Comparison of ENCODE assay signal across 18 cellular contexts in the genomic region with DNA sequence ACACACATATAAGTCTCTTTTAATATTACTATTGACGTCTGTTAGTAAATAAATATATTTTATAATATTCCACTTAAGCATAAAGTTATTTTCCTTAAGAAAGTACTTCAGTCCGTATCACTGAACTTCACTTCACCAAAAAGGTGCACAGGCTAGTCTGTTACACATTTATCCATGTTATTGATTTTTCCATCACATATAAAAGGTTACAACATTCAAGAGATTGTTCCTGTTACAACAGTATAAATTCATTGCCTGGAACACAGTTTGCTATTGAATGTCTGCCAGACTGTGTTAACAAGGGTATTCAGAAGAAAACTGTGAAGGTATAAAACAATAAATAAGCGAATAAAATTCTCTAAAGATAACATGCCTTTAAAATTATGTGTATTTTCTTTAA.
A peak's percentile ranks its signal among the peaks of the same experiment; 100 is the strongest.
DNase-seq lines count a peak whose midpoint lies in the region; FAIRE-seq and TF ChIP-seq lines count a peak whose summit lies in the region.
"Had no signal": no experiment of that assay in that cellular context is flagged by ENCODE, and none has a peak within 500 bp of the region (broad histone marks: within the 10 kb centered on the region; RNA-seq: fewer than 3 reads in every experiment).

No MANE protein-coding gene starts in this region.

- no peaks in the 10 kb centered on the region for H3K9me3 Mint-ChIP-seq in Calu3 (ENCODE audit: low read depth, unreplicated experiment)
- H3K9me3 Mint-ChIP-seq in CD8-positive, alpha-beta memory T cell: peaks cover 1 to 11% (median 7%) of the 10 kb centered on the region in 5 donors
- H3K9me3 Mint-ChIP-seq: GM23338 had no signal

- no peak overlapping the region for H3K27ac ChIP-seq in small intestine (ENCODE audit: low read depth in 1 of 2, low read length in 1 of 2)
- H3K27ac ChIP-seq in CD8-positive, alpha-beta memory T cell (ENCODE audit: low read depth, low read length): no peak overlapping the region
- H3K27ac ChIP-seq: 22Rv1, A549, C4-2B had no signal

- H3K4me3 ChIP-seq in small intestine (ENCODE audit: low read depth in 1 of 2, low read length in 2 of 2): no peak overlapping the region
- no peak overlapping the region for H3K4me3 ChIP-seq in CD8-positive, alpha-beta memory T cell (ENCODE audit: low read length)
- H3K4me3 ChIP-seq: A549, GM23338 had no signal

- no TSS peak for BruUV-seq in Calu3 (replicated peaks; lab: Mats Ljungman, UMichigan)

- POLR2A ChIA-PET in CD8-positive, alpha-beta memory T cell (lab: Charles Lee): no interaction called here

- H3K4me3 Mint-ChIP-seq in Calu3 (ENCODE audit: low read depth, unreplicated experiment): no peak overlapping the region
- no peak overlapping the region for H3K4me3 Mint-ChIP-seq in CD8-positive, alpha-beta memory T cell
- H3K4me3 Mint-ChIP-seq: CD4-positive, alpha-beta T cell; GM23338; HFFc6; IgD-negative memory B cell had no signal

- H3K4me1 ChIP-seq in small intestine (ENCODE audit: control insufficient read depth in 2 of 2, insufficient read depth in 1 of 2, low read depth in 1 of 2, low read length in 1 of 2): no peaks in the 10 kb centered on the region
- no peaks in the 10 kb centered on the region for H3K4me1 ChIP-seq in CD8-positive, alpha-beta memory T cell (ENCODE audit: insufficient read depth, low read length)
- H3K4me1 ChIP-seq: A549 had no signal

- no peaks in the 10 kb centered on the region for H3K27me3 Mint-ChIP-seq in Calu3 (ENCODE audit: unreplicated experiment)
- H3K27me3 Mint-ChIP-seq in CD8-positive, alpha-beta memory T cell: no peaks in the 10 kb centered on the region
- H3K27me3 Mint-ChIP-seq: CD4-positive, alpha-beta T cell; IgD-negative memory B cell had no signal

- WGBS in small intestine, 3 donors: 15 to 49% (median 22%) methylated on average over 3 of the region's 3 CpGs

- no peaks in the 10 kb centered on the region for H3K27me3 ChIP-seq in small intestine (ENCODE audit: control insufficient read depth in 2 of 2, insufficient read depth in 2 of 2, low read length in 2 of 2)
- H3K27me3 ChIP-seq in CD8-positive, alpha-beta memory T cell (ENCODE audit: insufficient read depth, low read length, poor library complexity, severe bottlenecking): no peaks in the 10 kb centered on the region

- H3K4me1 Mint-ChIP-seq in Calu3 (ENCODE audit: low read depth, unreplicated experiment): peaks cover 26% of the 10 kb centered on the region
- no peaks in the 10 kb centered on the region for H3K4me1 Mint-ChIP-seq in CD8-positive, alpha-beta memory T cell
- H3K4me1 Mint-ChIP-seq: GM23338, IgD-negative memory B cell had no signal

- peak; percentile 82 for FAIRE-seq in islet of Langerhans (lab: Jason Lieb, UNC)
- no peak for FAIRE-seq in small intestine (lab: Jason Lieb, UNC)
- FAIRE-seq: A549, HTR-8/SVneo had no signal

- no peaks in the 10 kb centered on the region for H3K9me3 ChIP-seq in small intestine (ENCODE audit: control insufficient read depth, low read depth)
- H3K9me3 ChIP-seq in CD8-positive, alpha-beta memory T cell (ENCODE audit: low read length): no peaks in the 10 kb centered on the region
- H3K9me3 ChIP-seq: A549 had no signal

- no peak for TF ChIP-seq CTCF in Calu3 (IDR thresholded peaks at IDR 0.05; ENCODE audit: unreplicated experiment)

- peak; percentile 2 for DNase-seq in NCI-H1092 treated with DMSO at 0.1 percent for 48 hours (lab: John Stamatoyannopoulos, UW)
- no peak for DNase-seq in NCI-H1092 (lab: John Stamatoyannopoulos, UW)
- no peak for DNase-seq in Calu3
- peak; percentile 16 for DNase-seq in small intestine
- no peak for DNase-seq in CD8-positive, alpha-beta memory T cell
- DNase-seq in activated CD4-positive, alpha-beta T cell treated with anti-CD3 and anti-CD28 coated beads, Interleukin-2, amount 50 U/mL, for 4 hours: no peak
- DNase-seq: AML-193; CD4-positive, alpha-beta T cell; DMS79 treated with DMSO at 0.1 percent for 48 hours; GF-D8; HFFc6 had no signal

- CTCF ChIA-PET in Calu3 (lab: Charles Lee): no interaction called here
- CTCF ChIA-PET in CD8-positive, alpha-beta memory T cell (lab: Charles Lee): no interaction called here

- H3K36me3 Mint-ChIP-seq in Calu3 (ENCODE audit: insufficient read depth, unreplicated experiment): no peaks in the 10 kb centered on the region
- no peaks in the 10 kb centered on the region for H3K36me3 Mint-ChIP-seq in CD8-positive, alpha-beta memory T cell
- H3K36me3 Mint-ChIP-seq: IgD-negative memory B cell had no signal

- no peaks in the 10 kb centered on the region for H3K36me3 ChIP-seq in small intestine (ENCODE audit: control insufficient read depth in 2 of 2, insufficient read depth in 2 of 2, low read length in 2 of 2)
- no peaks in the 10 kb centered on the region for H3K36me3 ChIP-seq in CD8-positive, alpha-beta memory T cell (ENCODE audit: insufficient read depth, low read length)

- intact Hi-C loops in Calu3 (cut with micrococcal nuclease; ENCODE audit: unreplicated experiment): no loop called here

- peak overlapping the region; percentile 20 for H3K27ac Mint-ChIP-seq in Calu3 (ENCODE audit: unreplicated experiment)
- H3K27ac Mint-ChIP-seq in CD8-positive, alpha-beta memory T cell: no peak overlapping the region
- H3K27ac Mint-ChIP-seq: CD4-positive, alpha-beta T cell; GM23338; HFFc6; IgD-negative memory B cell had no signal

Comparison
In these comparisons a context has a peak if more than half of its experiments do, and no peak if none do; other contexts are left out.
1. DNase-seq: peak in NCI-H1092 treated with DMSO at 0.1 percent for 48 hours (single experiment) and small intestine (single experiment); none in NCI-H1092 (single experiment), Calu3 (single experiment), CD8-positive, alpha-beta memory T cell (0 of 5) and activated CD4-positive, alpha-beta T cell treated with anti-CD3 and anti-CD28 coated beads, Interleukin-2, amount 50 U/mL, for 4 hours (0 of 2).